11 cellular contexts compared by ENCODE assay signal in the genomic region with DNA sequence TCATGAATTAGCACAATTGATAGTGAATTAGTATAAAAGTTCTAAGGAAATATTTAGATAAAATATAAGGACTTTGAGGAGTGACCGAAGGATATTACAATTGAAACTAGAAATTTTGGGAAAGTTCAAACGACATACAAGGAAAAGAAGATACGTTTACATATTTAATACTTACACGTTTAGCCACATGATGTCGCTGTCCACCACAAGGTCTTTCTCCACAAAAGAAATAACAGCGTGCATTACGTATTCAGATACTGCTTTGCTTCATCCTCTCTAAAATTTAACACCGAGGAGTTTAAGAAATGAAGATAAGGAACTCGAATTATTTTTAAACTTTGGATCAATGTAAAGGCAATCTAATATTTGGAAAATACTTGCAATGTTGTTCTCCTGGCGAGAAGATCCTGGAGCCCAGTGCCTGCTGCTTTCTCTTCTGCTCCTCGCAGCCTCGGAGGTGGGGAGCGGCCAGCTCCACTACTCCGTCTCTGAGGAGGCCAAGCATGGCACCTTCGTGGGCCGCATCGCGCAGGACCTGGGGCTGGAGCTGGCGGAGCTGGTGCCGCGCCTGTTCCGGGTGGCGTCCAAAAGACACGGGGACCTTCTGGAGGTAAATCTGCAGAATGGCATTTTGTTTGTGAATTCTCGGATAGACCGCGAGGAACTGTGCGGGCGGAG. TPM values are rescaled to one million over a fixed set of nuclear protein-coding genes. Genes with fewer than 3 reads are reported as not detected.
A peak's percentile ranks its signal among the peaks of the same experiment; 100 is the strongest.
DNase-seq lines count a peak whose midpoint lies in the region; ATAC-seq and TF ChIP-seq lines count a peak whose summit lies in the region.
"Had no signal": no experiment of that assay in that cellular context is flagged by ENCODE, and none has a peak within 500 bp of the region (broad histone marks: within the 10 kb centered on the region; RNA-seq: fewer than 3 reads in every experiment).

TSS of gene PCDHA3 (plus strand) at position 242 of the 678 bp plus-strand sequence.

- no peaks in the 10 kb centered on the region for H3K4me1 Mint-ChIP-seq in T-helper 1 cell treated with Interleukin-12 subunit alpha and Interleukin-12 subunit beta and Interleukin-4 antibody, amounts not matched to agents 30 μg/mL and 1 μg/mL, for 36 hours (ENCODE audit: low read depth)
- peaks cover 4% of the 10 kb centered on the region for H3K4me1 Mint-ChIP-seq in glutamatergic neuron (ENCODE audit: low read depth, unreplicated experiment)

- H3K36me3 ChIP-seq in suprapubic skin, result no peaks in the 10 kb centered on the region

- H3K36me3 Mint-ChIP-seq in T-helper 1 cell treated with Interleukin-12 subunit alpha and Interleukin-12 subunit beta and Interleukin-4 antibody, amounts not matched to agents 30 μg/mL and 1 μg/mL, for 36 hours (ENCODE audit: low read depth), result no peaks in the 10 kb centered on the region
- peaks cover 51% of the 10 kb centered on the region for H3K36me3 Mint-ChIP-seq in glutamatergic neuron (ENCODE audit: unreplicated experiment)

- H3K27ac Mint-ChIP-seq in T-helper 1 cell treated with Interleukin-12 subunit alpha and Interleukin-12 subunit beta and Interleukin-4 antibody, amounts not matched to agents 30 μg/mL and 1 μg/mL, for 36 hours, result peak within 1 kb of the TSS; percentile 6
- peak within 1 kb of the TSS; percentile 59 for H3K27ac Mint-ChIP-seq in glutamatergic neuron (ENCODE audit: unreplicated experiment)
- H3K27ac Mint-ChIP-seq: activated naive CD8-positive, alpha-beta T cell had no signal

- H3K4me3 Mint-ChIP-seq in T-helper 1 cell treated with Interleukin-12 subunit alpha and Interleukin-12 subunit beta and Interleukin-4 antibody, amounts not matched to agents 30 μg/mL and 1 μg/mL, for 36 hours, result no peak within 1 kb of the TSS
- H3K4me3 Mint-ChIP-seq in glutamatergic neuron (ENCODE audit: unreplicated experiment), result peak within 1 kb of the TSS; percentile 69
- H3K4me3 Mint-ChIP-seq: activated naive CD8-positive, alpha-beta T cell had no signal

- ATAC-seq in HG03097 (IDR thresholded peaks at IDR 0.05; ENCODE audit: low FRiP score, unreplicated experiment), result no peak

- TF ChIP-seq CTCF in glutamatergic neuron (IDR thresholded peaks at IDR 0.05; ENCODE audit: partially characterized antibody, unreplicated experiment) (peak; percentile 16), suprapubic skin (IDR thresholded peaks at IDR 0.05) (no peak), RWPE1 (conservative IDR thresholded peaks at IDR 0.05; ENCODE audit: low read depth) (no peak)

- H3K27ac ChIP-seq in suprapubic skin, result no peak within 1 kb of the TSS
- H3K27ac ChIP-seq in RWPE1, result no peak within 1 kb of the TSS

- no peaks in the 10 kb centered on the region for H3K27me3 Mint-ChIP-seq in T-helper 1 cell treated with Interleukin-12 subunit alpha and Interleukin-12 subunit beta and Interleukin-4 antibody, amounts not matched to agents 30 μg/mL and 1 μg/mL, for 36 hours (ENCODE audit: low read depth)
- no peaks in the 10 kb centered on the region for H3K27me3 Mint-ChIP-seq in glutamatergic neuron (ENCODE audit: unreplicated experiment)

- 22% methylated on average over 29 of the region's 29 CpGs for WGBS in suprapubic skin

- TF ChIP-seq POLR2A in suprapubic skin (IDR thresholded peaks at IDR 0.05), result no peak

- DNase-seq in T-helper 1 cell, result no peak
- DNase-seq in amniotic epithelial cell (ENCODE audit: low read depth), result peak; percentile 7
- no peak for DNase-seq in glutamatergic neuron
- no peak for DNase-seq in suprapubic skin (ENCODE audit: low spot score in 2 of 2)
- no peak for DNase-seq in RWPE1 (ENCODE audit: low spot score)
- DNase-seq in NCI-H345 treated with DMSO at 0.1 percent for 48 hours (lab: John Stamatoyannopoulos, UW; ENCODE audit: unreplicated experiment), result no peak
- DNase-seq: AML-193 had no signal

- CTCF ChIA-PET in RWPE1 (lab: Yijun Ruan, JAX), result no interaction called here

- peaks cover 30% of the 10 kb centered on the region for H3K9me3 ChIP-seq in suprapubic skin

- no peaks in the 10 kb centered on the region for H3K4me1 ChIP-seq in suprapubic skin

- H3K4me3 ChIP-seq in suprapubic skin, result peak within 1 kb of the TSS; percentile 26

- TF ChIP-seq EP300 in suprapubic skin (IDR thresholded peaks at IDR 0.05), result no peak

- H3K9me3 Mint-ChIP-seq in T-helper 1 cell treated with Interleukin-12 subunit alpha and Interleukin-12 subunit beta and Interleukin-4 antibody, amounts not matched to agents 30 μg/mL and 1 μg/mL, for 36 hours, result peaks cover 21% of the 10 kb centered on the region
- H3K9me3 Mint-ChIP-seq in glutamatergic neuron (ENCODE audit: unreplicated experiment), result peaks cover 22% of the 10 kb centered on the region

- POLR2A ChIA-PET in RWPE1 (lab: Yijun Ruan, JAX; ENCODE audit: low non-redundant PET), result no interaction called here

- H3K27me3 ChIP-seq in suprapubic skin, result no peaks in the 10 kb centered on the region

RNA-seq across cellular contexts. Expression of gene PCDHA3, which starts in this region (rescaled TPM):
- total RNA-seq in glutamatergic neuron (ENCODE audit: unreplicated experiment), result 17.9 TPM
- under 1 TPM; 0.23 to 0.89 (median 0.40) TPM for total RNA-seq in suprapubic skin
- total RNA-seq: T-helper 2 cell treated with Interferon-gamma antibody and Interleukin-4, amounts not matched to agents 100 ng/mL and 5 ng/mL, for 36 hours had no signal

Comparison
In these comparisons a context has a peak if more than half of its experiments do, and no peak if none do; other contexts are left out.
1. RNA of gene PCDHA3 (total RNA-seq): 17.9 TPM in glutamatergic neuron (single experiment); 0.23 to 0.89 TPM in suprapubic skin; every median in the first group is over 10 times any median in the second.